16 cellular contexts compared by ENCODE assay signal in genomic region chr16:66569827-66570405, GRCh38. TPM values are rescaled to one million over a fixed set of nuclear protein-coding genes. Genes with fewer than 3 reads are reported as not detected.
DNase-seq lines count a peak whose midpoint lies in the region; FAIRE-seq and TF ChIP-seq lines count a peak whose summit lies in the region.
"Had no signal": no experiment of that assay in that cellular context is flagged by ENCODE, and none has a peak within 500 bp of the region (broad histone marks: within the 10 kb centered on the region; RNA-seq: fewer than 3 reads in every experiment).

No MANE protein-coding gene starts in this region.

- POLR2A ChIA-PET in MCF 10A (lab: Yijun Ruan, JAX) = interaction anchor here (1.1 to 2.9 kb wide), 9 partner anchors 10 to 125 kb away, joined by 3 to 23 read pairs (median 5); partner anchors contain the start of genes CKLF, CMTM2 and TK2

- no peak overlapping the region for H3K27ac ChIP-seq in breast epithelium

- DNase-seq in MCF 10A (ENCODE audit: unreplicated experiment) (peak; percentile 68), breast epithelium (ENCODE audit: low spot score in 2 of 2) (no peak), amniotic epithelial cell (ENCODE audit: low read depth) (peak; percentile 86), hepatic stellate cell (ENCODE audit: low spot score) (peak; percentile 63), GF-D8 (lab: John Stamatoyannopoulos, UW) (no peak), ACHN (no peak), NK-92 (lab: John Stamatoyannopoulos, UW; ENCODE audit: unreplicated experiment) (no peak), GM12891 (ENCODE audit: insufficient read length, low spot score) (no peak)
- DNase-seq: activated CD4-positive, CD25-positive, alpha-beta regulatory T cell treated with anti-CD3 and anti-CD28 coated beads, Interleukin-2, amount 50 U/mL, for 72 hours; Kasumi-1; NCI-H446 treated with DMSO at 0.1 percent for 48 hours; SIG-M5 had no signal

- peak overlapping the region; percentile 32 for H3K27ac Mint-ChIP-seq in MCF 10A (ENCODE audit: low read depth, unreplicated experiment)
- H3K27ac Mint-ChIP-seq: GM23338 had no signal

- TF ChIP-seq CTCF in MCF 10A (IDR thresholded peaks at IDR 0.05; ENCODE audit: unreplicated experiment) (no peak), breast epithelium (IDR thresholded peaks at IDR 0.05) (no peak)

- no peak for TF ChIP-seq POLR2A in breast epithelium (IDR thresholded peaks at IDR 0.05)
- no peak for TF ChIP-seq POLR2A in GM12891 (IDR thresholded peaks at IDR 0.05; ENCODE audit: low read depth, low read length)

- intact Hi-C loops in MCF 10A (cut with micrococcal nuclease) (no loop called here), breast epithelium (cut with DNase I; ENCODE audit: low total_unique reads) (no loop called here)

- no peak overlapping the region for H3K4me3 ChIP-seq in breast epithelium
- H3K4me3 ChIP-seq: GM23338 had no signal

- no peak for FAIRE-seq in GM12891 (lab: Jason Lieb, UNC)

- H3K27me3 Mint-ChIP-seq in MCF 10A (ENCODE audit: insufficient read depth, unreplicated experiment) = no peaks in the 10 kb centered on the region

- H3K36me3 Mint-ChIP-seq in MCF 10A (ENCODE audit: insufficient read depth, unreplicated experiment) = peaks cover 23% of the 10 kb centered on the region

- no peaks in the 10 kb centered on the region for H3K27me3 ChIP-seq in breast epithelium

- H3K36me3 ChIP-seq in breast epithelium = no peaks in the 10 kb centered on the region

- no TSS peak for BruUV-seq in MCF 10A (replicated peaks; lab: Mats Ljungman, UMichigan)

- no peaks in the 10 kb centered on the region for H3K9me3 ChIP-seq in breast epithelium

- H3K4me1 ChIP-seq in breast epithelium = no peaks in the 10 kb centered on the region

- no peaks in the 10 kb centered on the region for H3K9me3 Mint-ChIP-seq in MCF 10A (ENCODE audit: unreplicated experiment)
- H3K9me3 Mint-ChIP-seq: GM23338 had no signal

- in situ Hi-C loops in ACHN (cut with HindIII; ENCODE audit: low pct_ligation_motif_present, low pct_unique_long_range_greater_than_20kb, low sequenced_read_pairs) = no loop called here

- CTCF ChIA-PET in MCF 10A (lab: Yijun Ruan, JAX) = interaction anchor here (0.6 to 2.0 kb wide), 11 partner anchors 7 to 298 kb away, joined by 3 to 10 read pairs (median 4); partner anchors contain the start of gene CKLF

- H3K4me3 Mint-ChIP-seq in MCF 10A (ENCODE audit: unreplicated experiment) = no peak overlapping the region
- H3K4me3 Mint-ChIP-seq: GM23338 had no signal

- peaks cover 16% of the 10 kb centered on the region for H3K4me1 Mint-ChIP-seq in MCF 10A (ENCODE audit: insufficient read depth, unreplicated experiment)
- H3K4me1 Mint-ChIP-seq: GM23338 had no signal

TF ChIP-seq in GM12891, 5 proteins besides CTCF, POLR2A, EP300 and RAD21:
- TF ChIP-seq POLR2AphosphoS5 (IDR thresholded peaks at IDR 0.05; ENCODE audit: low read depth, low read length) = no peak

RNA-seq across cellular contexts. Expression of gene CMTM1, which starts 3.7 kb away (rescaled TPM):
- total RNA-seq in MCF 10A (2022) = 2.1 and 4.8 TPM in 2 replicates
- 1 to 10 TPM; 1.6 to 2.9 (median 1.9) TPM for total RNA-seq in breast epithelium
- 0.42 TPM for polyA plus RNA-seq in GM12891 (2012; ENCODE audit: low read depth, missing spikeins)
- total RNA-seq: skeletal muscle tissue had no signal

RNA-seq across cellular contexts. Expression of gene CMTM2, which starts 9.3 kb away (rescaled TPM):
- total RNA-seq in MCF 10A (2022) (not detected in 2 replicates), breast epithelium (not detected)
- polyA plus RNA-seq in GM12891 (2012; ENCODE audit: low read depth, missing spikeins) = not detected
- total RNA-seq: A673, glomerular endothelial cell, GM23338, skeletal muscle tissue had no signal
- polyA plus RNA-seq: GM23338 had no signal

RNA-seq across cellular contexts. Expression of gene CKLF, which starts 17.5 kb away (rescaled TPM):
- total RNA-seq in MCF 10A (2022) (41.3 and 57.8 TPM in 2 replicates), breast epithelium (10 to 100 TPM; 36.6 to 62.6 (median 44.9) TPM)
- polyA plus RNA-seq in GM12891 (2012; ENCODE audit: low read depth, missing spikeins) = 90.7 TPM

RNA-seq across cellular contexts. Expression of gene TK2, which starts 20.0 kb away (rescaled TPM):
- 31.2 and 38.2 TPM in 2 replicates for total RNA-seq in MCF 10A (2022)
- total RNA-seq in breast epithelium = 10 to 100 TPM; 33.1 to 98.4 (median 40.4) TPM
- polyA plus RNA-seq in GM12891 (2012; ENCODE audit: low read depth, missing spikeins) = 4.9 TPM

RNA-seq across cellular contexts. Expression of gene CMTM3, which starts 34.6 kb away (rescaled TPM):
- total RNA-seq in MCF 10A (2022) (4.3 and 5.7 TPM in 2 replicates), breast epithelium (10 to 100 TPM; 19.5 to 54.9 (median 25.2) TPM)
- polyA plus RNA-seq in GM12891 (2012; ENCODE audit: low read depth, missing spikeins) = 18.9 TPM

Comparison
In these comparisons a context has a peak if more than half of its experiments do, and no peak if none do; other contexts are left out.
1. DNase-seq: peak in MCF 10A (single experiment), amniotic epithelial cell (single experiment) and hepatic stellate cell (single experiment); none in breast epithelium (0 of 2), GF-D8 (single experiment), ACHN (single experiment), NK-92 (single experiment) and GM12891 (single experiment).